In the genomic region with DNA sequence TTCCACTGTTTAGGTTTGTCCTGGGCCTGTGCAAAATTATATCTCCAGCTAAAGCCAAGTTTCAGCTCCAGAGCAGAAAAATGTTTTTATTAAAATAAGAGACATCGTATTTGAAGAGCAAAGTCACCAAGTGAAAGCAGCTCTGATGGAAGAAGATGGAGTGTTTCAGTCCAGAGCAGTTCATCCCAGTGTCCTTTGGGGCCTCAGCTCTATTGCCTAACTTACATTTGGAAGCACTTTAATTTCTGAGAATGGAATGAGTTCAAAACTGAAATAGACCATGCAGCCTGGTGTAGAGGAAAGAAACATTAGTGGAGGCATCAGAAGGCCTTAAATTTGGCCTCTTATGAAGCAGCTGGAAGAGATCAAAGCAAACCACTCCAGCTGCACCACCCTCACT, we compare ENCODE assay signal across 15 cellular contexts.
A peak's percentile ranks its signal among the peaks of the same experiment; 100 is the strongest.
DNase-seq lines count a peak whose midpoint lies in the region; ATAC-seq, FAIRE-seq and TF ChIP-seq lines count a peak whose summit lies in the region.
"Had no signal": no experiment of that assay in that cellular context is flagged by ENCODE, and none has a peak within 500 bp of the region (broad histone marks: within the 10 kb centered on the region; RNA-seq: fewer than 3 reads in every experiment).

No MANE protein-coding gene starts in this region.

- H3K27me3 ChIP-seq in right atrium auricular region (no peaks in the 10 kb centered on the region), gastroesophageal sphincter (no peaks in the 10 kb centered on the region), upper lobe of left lung (no peaks in the 10 kb centered on the region)
- H3K27me3 ChIP-seq: BLaER1 had no signal

- TF ChIP-seq POLR2A in gastroesophageal sphincter (IDR thresholded peaks at IDR 0.05) (no peak), GM12892 (IDR thresholded peaks at IDR 0.05; ENCODE audit: low read depth, low read length) (no peak), upper lobe of left lung (IDR thresholded peaks at IDR 0.05) (no peak)

- H3K36me3 ChIP-seq in right atrium auricular region, result no peaks in the 10 kb centered on the region
- H3K36me3 ChIP-seq in gastroesophageal sphincter, result no peaks in the 10 kb centered on the region
- H3K36me3 ChIP-seq in upper lobe of left lung, result no peaks in the 10 kb centered on the region
- H3K36me3 ChIP-seq: BLaER1, HAP-1 had no signal

- H3K9me3 ChIP-seq in right atrium auricular region, result no peaks in the 10 kb centered on the region
- no peaks in the 10 kb centered on the region for H3K9me3 ChIP-seq in gastroesophageal sphincter
- no peaks in the 10 kb centered on the region for H3K9me3 ChIP-seq in upper lobe of left lung
- H3K9me3 ChIP-seq: BLaER1, HAP-1 had no signal

- intact Hi-C loops in Right ventricle myocardium superior (cut with DNase I), result no loop called here
- intact Hi-C loops in left ventricle myocardium superior (cut with micrococcal nuclease), result no loop called here
- intact Hi-C loops in sciatic nerve (cut with DNase I), result no loop called here

- no peak overlapping the region for H3K4me3 ChIP-seq in right atrium auricular region
- H3K4me3 ChIP-seq in gastroesophageal sphincter, result no peak overlapping the region
- no peak overlapping the region for H3K4me3 ChIP-seq in upper lobe of left lung
- H3K4me3 ChIP-seq: BLaER1, HAP-1 had no signal

- no peak for FAIRE-seq in GM12892 (lab: Jason Lieb, UNC)

- H3K27ac ChIP-seq in right atrium auricular region, result no peak overlapping the region
- H3K27ac ChIP-seq in gastroesophageal sphincter, result peak overlapping the region in 1 of 4 donors; percentile 22
- no peak overlapping the region for H3K27ac ChIP-seq in upper lobe of left lung
- H3K27ac ChIP-seq: BLaER1 had no signal

- no peak for TF ChIP-seq CTCF in right atrium auricular region (IDR thresholded peaks at IDR 0.05)
- TF ChIP-seq CTCF in gastroesophageal sphincter (IDR thresholded peaks at IDR 0.05), result no peak
- no peak for TF ChIP-seq CTCF in upper lobe of left lung (IDR thresholded peaks at IDR 0.05)

- TF ChIP-seq EP300 in gastroesophageal sphincter (IDR thresholded peaks at IDR 0.05) (no peak), upper lobe of left lung (IDR thresholded peaks at IDR 0.05) (no peak)

- 21 to 58% methylated on average over 1 of the region's 1 CpG for WGBS in gastroesophageal sphincter (ENCODE audit: low coverage in 1 of 2), 2 donors
- 77 to 88% methylated on average over 1 of the region's 1 CpG for WGBS in upper lobe of left lung, 2 donors

- no peaks in the 10 kb centered on the region for H3K4me1 ChIP-seq in right atrium auricular region
- peaks cover 0 to 11% (median 0%) of the 10 kb centered on the region in 3 donors for H3K4me1 ChIP-seq in gastroesophageal sphincter
- H3K4me1 ChIP-seq in upper lobe of left lung, result no peaks in the 10 kb centered on the region
- H3K4me1 ChIP-seq: HAP-1 had no signal

- ATAC-seq in Right ventricle myocardium superior (ENCODE audit: poor library complexity), result peak; percentile 67
- ATAC-seq in gastroesophageal sphincter, result peak; percentile 28
- ATAC-seq in left ventricle myocardium superior, result peak; percentile 82
- peak; percentile 93 for ATAC-seq in sciatic nerve
- no peak for ATAC-seq in upper lobe of left lung (ENCODE audit: low FRiP score in 2 of 2)

- no peak for DNase-seq in Right ventricle myocardium superior
- no peak for DNase-seq in right atrium auricular region (ENCODE audit: low spot score)
- no peak for DNase-seq in left ventricle myocardium superior
- no peak for DNase-seq in sciatic nerve (ENCODE audit: low spot score)
- DNase-seq in GM12892 (ENCODE audit: insufficient read length), result no peak
- no peak for DNase-seq in upper lobe of left lung
- DNase-seq in inferior parietal cortex (ENCODE audit: extremely low spot score), result no peak
- DNase-seq: 8988T; CD4-positive, alpha-beta memory T cell; DMS153; DMS79; GDM1 had no signal

Comparison
In these comparisons a context has a peak if more than half of its experiments do, and no peak if none do; other contexts are left out.
1. ATAC-seq: peak in Right ventricle myocardium superior (single experiment), gastroesophageal sphincter (single experiment), left ventricle myocardium superior (single experiment) and sciatic nerve (single experiment); none in upper lobe of left lung (0 of 2).